ENCODE assay signal across 8 cellular contexts in the genomic region with DNA sequence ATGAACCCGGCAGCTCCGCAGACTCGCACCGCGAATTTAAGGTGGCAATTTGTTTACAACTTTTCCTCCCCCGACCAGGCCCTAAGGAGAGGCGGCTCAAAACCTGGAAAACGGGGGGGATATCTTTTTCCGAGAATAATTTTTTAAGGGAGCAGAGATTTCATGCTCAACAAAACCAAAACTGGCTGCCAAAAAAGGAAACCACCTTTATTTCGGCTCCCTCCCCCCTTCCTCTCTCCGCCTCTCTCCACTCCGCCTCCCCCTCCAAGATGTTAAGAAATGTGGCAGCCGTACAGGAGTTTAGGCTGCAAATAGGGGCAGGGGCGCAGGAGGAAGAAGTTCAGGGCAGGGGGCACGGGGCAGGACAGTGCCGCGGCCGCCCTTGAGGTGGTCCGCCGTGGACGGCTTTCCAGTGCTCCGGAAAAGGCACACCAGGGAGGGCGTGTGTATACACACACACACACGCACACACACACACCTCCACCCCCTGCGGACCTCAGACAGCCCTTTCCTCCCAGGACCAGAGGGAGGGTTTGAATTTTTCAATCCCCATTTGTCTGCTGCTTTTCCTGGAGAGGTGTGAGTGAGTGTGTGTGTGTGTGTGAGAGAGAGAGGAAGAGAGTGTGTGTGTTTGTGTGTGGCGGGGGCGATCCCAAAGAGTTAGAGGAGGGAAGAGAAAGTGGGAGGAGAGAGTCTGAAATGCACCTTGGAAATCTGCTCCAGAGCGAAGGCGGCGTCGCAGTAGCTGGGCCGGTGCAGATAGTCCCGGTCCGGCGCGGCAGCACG. TPM values are rescaled to one million over a fixed set of nuclear protein-coding genes. Genes with fewer than 3 reads are reported as not detected.
A peak's percentile ranks its signal among the peaks of the same experiment; 100 is the strongest.
DNase-seq lines count a peak whose midpoint lies in the region; ATAC-seq, FAIRE-seq and TF ChIP-seq lines count a peak whose summit lies in the region.

No MANE protein-coding gene starts in this region.

- H3K27ac ChIP-seq in KOPT-K1 (ENCODE audit: low read depth, low read length, poor library complexity, severe bottlenecking) = peak overlapping the region; percentile 22
- peak overlapping the region; percentile 88 to 89 for H3K27ac ChIP-seq in kidney (ENCODE audit: low read depth in 2 of 2, low read length in 2 of 2)

- POLR2A ChIA-PET in T-cell (lab: Charles Lee) = no interaction called here

- no peaks in the 10 kb centered on the region for H3K9me3 Mint-ChIP-seq in T-cell

- DNase-seq in DMS 273 (lab: John Stamatoyannopoulos, UW; ENCODE audit: unreplicated experiment) (peak; percentile 82), T-cell (peak in 24 of 34 experiments; percentile 17 to 64 (median 40)), cardiac fibroblast (ENCODE audit: low read depth in 2 of 2) (peak; percentile 79 to 83), kidney (peak; percentile 84)
- DNase-seq in stimulated activated CD4-positive, alpha-beta T cell treated with anti-CD3 and anti-CD28 coated beads, Interleukin-2, amount 100 ng/mL, for 24 hours = peak; percentile 38 to 41

- peaks cover 15 to 18% of the 10 kb centered on the region in 2 donors for H3K27me3 Mint-ChIP-seq in T-cell

- intact Hi-C loops in kidney (cut with DNase I) = no loop called here

- H3K36me3 ChIP-seq in KOPT-K1 (ENCODE audit: insufficient read depth, low read length) (no peaks in the 10 kb centered on the region), kidney (ENCODE audit: control insufficient read depth in 1 of 2, insufficient read depth in 2 of 2, low read length in 2 of 2) (no peaks in the 10 kb centered on the region)

- ATAC-seq in T-cell (replicated peaks in 1 of 4) (peak; percentile 24 to 31 (median 25)), HG03342 (IDR thresholded peaks at IDR 0.05; ENCODE audit: unreplicated experiment) (no peak), HG02588 (IDR thresholded peaks at IDR 0.05; ENCODE audit: unreplicated experiment) (no peak)

- CTCF ChIA-PET in T-cell (lab: Charles Lee) = no interaction called here

- no peak for FAIRE-seq in kidney (lab: Jason Lieb, UNC)

- H3K36me3 Mint-ChIP-seq in T-cell = no peaks in the 10 kb centered on the region

- peak overlapping the region; percentile 81 to 83 for H3K27ac Mint-ChIP-seq in T-cell

- peak overlapping the region; percentile 93 to 99 (median 96) for H3K4me3 Mint-ChIP-seq in T-cell

- H3K9ac ChIP-seq in kidney (ENCODE audit: low read length in 2 of 2) = peak overlapping the region; percentile 65 to 93

- H3K9me3 ChIP-seq in KOPT-K1 (ENCODE audit: insufficient read depth, low read length, poor library complexity, severe bottlenecking) (no peaks in the 10 kb centered on the region), kidney (ENCODE audit: control insufficient read depth in 1 of 2, low read length in 2 of 2) (no peaks in the 10 kb centered on the region)

- H3K4me1 ChIP-seq in kidney (ENCODE audit: control insufficient read depth in 1 of 2, insufficient read depth in 1 of 2, low read depth in 1 of 2, low read length in 2 of 2) = peaks cover 3 to 13% of the 10 kb centered on the region in 2 donors

- H3K4me3 ChIP-seq in cardiac fibroblast (replicated peaks in 1 of 2; ENCODE audit: low read depth in 2 of 2, low read length in 2 of 2) (peak overlapping the region; percentile 82 to 85), kidney (ENCODE audit: low read length in 2 of 2) (peak overlapping the region; percentile 85 to 94)

- peaks cover 45 to 62% (median 55%) of the 10 kb centered on the region in 3 donors for H3K4me1 Mint-ChIP-seq in T-cell

- TF ChIP-seq CTCF in cardiac fibroblast (IDR thresholded peaks at IDR 0.05; ENCODE audit: low read depth, low read length) (no peak), kidney (IDR thresholded peaks at IDR 0.05; ENCODE audit: borderline replicate concordance, extremely low read depth, insufficient read depth) (no peak)

RNA-seq across cellular contexts. Expression of gene PTCH1, which starts 9.1 kb away (rescaled TPM):
- total RNA-seq in T-cell (10 to 100 TPM; 23.4 to 35.5 (median 29.2) TPM), kidney (37.2 TPM)
- 2.6 TPM for polyA plus RNA-seq in kidney (ENCODE audit: insufficient read depth, low read depth, low replicate concordance)

Comparison
In these comparisons a context has a peak if more than half of its experiments do, and no peak if none do; other contexts are left out.
1. ATAC-seq: peak in T-cell (4 of 4); none in HG03342 (single experiment) and HG02588 (single experiment).
2. Peak in every context shown above with its lines, with median percentiles within 50 percentile points of each other: DNase-seq.